ENCODE assay signal across 8 cellular contexts in genomic region chr17:29726721-29727252, GRCh38.
A peak's percentile ranks its signal among the peaks of the same experiment; 100 is the strongest.
DNase-seq lines count a peak whose midpoint lies in the region; ATAC-seq and TF ChIP-seq lines count a peak whose summit lies in the region.

No MANE protein-coding gene starts in this region.

- no peak for ATAC-seq in WTC11
- ATAC-seq in GM21390 (IDR thresholded peaks at IDR 0.05; ENCODE audit: unreplicated experiment), result no peak

- TF ChIP-seq CTCF in BE2C (IDR thresholded peaks at IDR 0.05; ENCODE audit: low read depth, low read length), result no peak
- TF ChIP-seq CTCF in WTC11 (IDR thresholded peaks at IDR 0.05), result no peak
- TF ChIP-seq CTCF in breast epithelium (IDR thresholded peaks at IDR 0.05), result no peak
- no peak for TF ChIP-seq CTCF in WERI-Rb-1 (IDR thresholded peaks at IDR 0.05; ENCODE audit: low read depth, low read length)

- no peak overlapping the region for H3K4me3 Mint-ChIP-seq in WTC11

- TF ChIP-seq POLR2A in breast epithelium (IDR thresholded peaks at IDR 0.05), result no peak

- peaks cover 10% of the 10 kb centered on the region for H3K9me3 Mint-ChIP-seq in WTC11

- no peak overlapping the region for H3K27ac ChIP-seq in breast epithelium
- no peak overlapping the region for H3K27ac ChIP-seq in WERI-Rb-1

- POLR2A ChIA-PET in WTC11 (lab: Charles Lee), result no interaction called here

- intact Hi-C loops in breast epithelium (cut with DNase I; ENCODE audit: low total_unique reads), result no loop called here

- DNase-seq in BE2C (peak; percentile 41), HS-5 (ENCODE audit: low read depth) (peak; percentile 44), WTC11 (ENCODE audit: low spot score) (no peak), left kidney (ENCODE audit: low read depth, low spot score) (peak; percentile 44), hippocampal formation (lab: John Stamatoyannopoulos, UW) (no peak), breast epithelium (ENCODE audit: low spot score in 2 of 2) (no peak), WERI-Rb-1 (no peak)

- H3K27me3 ChIP-seq in BE2C (no peaks in the 10 kb centered on the region), breast epithelium (no peaks in the 10 kb centered on the region), WERI-Rb-1 (ENCODE audit: insufficient read depth, low read depth, severe bottlenecking) (no peaks in the 10 kb centered on the region)

- H3K9me3 ChIP-seq in BE2C, result no peaks in the 10 kb centered on the region
- H3K9me3 ChIP-seq in breast epithelium, result peaks cover 0 to 5% of the 10 kb centered on the region in 2 donors
- peaks cover 3% of the 10 kb centered on the region for H3K9me3 ChIP-seq in WERI-Rb-1 (ENCODE audit: severe bottlenecking)

- CTCF ChIA-PET in WTC11 (lab: Charles Lee), result interaction anchor here (0.6 to 1.0 kb wide), 2 partner anchors 110 to 141 kb away, joined by 3 to 4 read pairs; no protein-coding TSS in a partner anchor

- peaks cover 21% of the 10 kb centered on the region for H3K4me1 Mint-ChIP-seq in WTC11

- H3K36me3 Mint-ChIP-seq in WTC11, result peaks cover 2% of the 10 kb centered on the region; the same call in 1 of the 2 replicates

- H3K27me3 Mint-ChIP-seq in WTC11 (ENCODE audit: low read depth), result no peaks in the 10 kb centered on the region

- H3K4me3 ChIP-seq in BE2C (ENCODE audit: low read depth, low read length) (peak overlapping the region; percentile 7; the same call in 1 of the 2 replicates), breast epithelium (no peak overlapping the region), WERI-Rb-1 (ENCODE audit: low read depth, low read length) (no peak overlapping the region)

- H3K36me3 ChIP-seq in BE2C, result no peaks in the 10 kb centered on the region
- no peaks in the 10 kb centered on the region for H3K36me3 ChIP-seq in breast epithelium
- no peaks in the 10 kb centered on the region for H3K36me3 ChIP-seq in WERI-Rb-1

- H3K4me1 ChIP-seq in BE2C, result peaks cover 21% of the 10 kb centered on the region
- no peaks in the 10 kb centered on the region for H3K4me1 ChIP-seq in breast epithelium

- peak overlapping the region; percentile 3; the same call in 1 of the 2 replicates for H3K27ac Mint-ChIP-seq in WTC11

TF ChIP-seq in WTC11, 78 proteins besides CTCF, POLR2A, EP300 and RAD21:
- TF ChIP-seq ZNF138 (CRISPR knock-in tag; conservative IDR thresholded peaks at IDR 0.05) (no peak), ZNF263 (CRISPR knock-in tag; IDR thresholded peaks at IDR 0.05; ENCODE audit: low read depth) (no peak), PRRX2 (CRISPR knock-in tag; IDR thresholded peaks at IDR 0.05) (no peak), USF1 (CRISPR knock-in tag; IDR thresholded peaks at IDR 0.05) (no peak), ZNF219 (CRISPR knock-in tag; IDR thresholded peaks at IDR 0.05; ENCODE audit: borderline replicate concordance) (no peak), MYBL2 (CRISPR knock-in tag; IDR thresholded peaks at IDR 0.05) (no peak), SOX15 (CRISPR knock-in tag; IDR thresholded peaks at IDR 0.05) (no peak), CREM (CRISPR knock-in tag; IDR thresholded peaks at IDR 0.05) (no peak)
- TF ChIP-seq, protein P1, sequence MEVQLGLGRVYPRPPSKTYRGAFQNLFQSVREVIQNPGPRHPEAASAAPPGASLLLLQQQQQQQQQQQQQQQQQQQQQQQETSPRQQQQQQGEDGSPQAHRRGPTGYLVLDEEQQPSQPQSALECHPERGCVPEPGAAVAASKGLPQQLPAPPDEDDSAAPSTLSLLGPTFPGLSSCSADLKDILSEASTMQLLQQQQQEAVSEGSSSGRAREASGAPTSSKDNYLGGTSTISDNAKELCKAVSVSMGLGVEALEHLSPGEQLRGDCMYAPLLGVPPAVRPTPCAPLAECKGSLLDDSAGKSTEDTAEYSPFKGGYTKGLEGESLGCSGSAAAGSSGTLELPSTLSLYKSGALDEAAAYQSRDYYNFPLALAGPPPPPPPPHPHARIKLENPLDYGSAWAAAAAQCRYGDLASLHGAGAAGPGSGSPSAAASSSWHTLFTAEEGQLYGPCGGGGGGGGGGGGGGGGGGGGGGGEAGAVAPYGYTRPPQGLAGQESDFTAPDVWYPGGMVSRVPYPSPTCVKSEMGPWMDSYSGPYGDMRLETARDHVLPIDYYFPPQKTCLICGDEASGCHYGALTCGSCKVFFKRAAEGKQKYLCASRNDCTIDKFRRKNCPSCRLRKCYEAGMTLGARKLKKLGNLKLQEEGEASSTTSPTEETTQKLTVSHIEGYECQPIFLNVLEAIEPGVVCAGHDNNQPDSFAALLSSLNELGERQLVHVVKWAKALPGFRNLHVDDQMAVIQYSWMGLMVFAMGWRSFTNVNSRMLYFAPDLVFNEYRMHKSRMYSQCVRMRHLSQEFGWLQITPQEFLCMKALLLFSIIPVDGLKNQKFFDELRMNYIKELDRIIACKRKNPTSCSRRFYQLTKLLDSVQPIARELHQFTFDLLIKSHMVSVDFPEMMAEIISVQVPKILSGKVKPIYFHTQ (CRISPR knock-in tag; IDR thresholded peaks at IDR 0.05), result no peak
- TF ChIP-seq, protein P2, sequence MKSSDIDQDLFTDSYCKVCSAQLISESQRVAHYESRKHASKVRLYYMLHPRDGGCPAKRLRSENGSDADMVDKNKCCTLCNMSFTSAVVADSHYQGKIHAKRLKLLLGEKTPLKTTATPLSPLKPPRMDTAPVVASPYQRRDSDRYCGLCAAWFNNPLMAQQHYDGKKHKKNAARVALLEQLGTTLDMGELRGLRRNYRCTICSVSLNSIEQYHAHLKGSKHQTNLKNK (CRISPR knock-in tag; IDR thresholded peaks at IDR 0.05), result no peak
- TF ChIP-seq, protein P3, sequence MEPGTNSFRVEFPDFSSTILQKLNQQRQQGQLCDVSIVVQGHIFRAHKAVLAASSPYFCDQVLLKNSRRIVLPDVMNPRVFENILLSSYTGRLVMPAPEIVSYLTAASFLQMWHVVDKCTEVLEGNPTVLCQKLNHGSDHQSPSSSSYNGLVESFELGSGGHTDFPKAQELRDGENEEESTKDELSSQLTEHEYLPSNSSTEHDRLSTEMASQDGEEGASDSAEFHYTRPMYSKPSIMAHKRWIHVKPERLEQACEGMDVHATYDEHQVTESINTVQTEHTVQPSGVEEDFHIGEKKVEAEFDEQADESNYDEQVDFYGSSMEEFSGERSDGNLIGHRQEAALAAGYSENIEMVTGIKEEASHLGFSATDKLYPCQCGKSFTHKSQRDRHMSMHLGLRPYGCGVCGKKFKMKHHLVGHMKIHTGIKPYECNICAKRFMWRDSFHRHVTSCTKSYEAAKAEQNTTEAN (CRISPR knock-in tag; IDR thresholded peaks at IDR 0.05), result no peak
TF ChIP-seq in WTC11: peak in this region for 0.

Comparison
In these comparisons a context has a peak if more than half of its experiments do, and no peak if none do; other contexts are left out.
1. DNase-seq: peak in BE2C (single experiment), HS-5 (single experiment) and left kidney (single experiment); none in WTC11 (single experiment), hippocampal formation (0 of 2), breast epithelium (0 of 2) and WERI-Rb-1 (single experiment).